ENCODE assay signal across 20 cellular contexts in the genomic region with DNA sequence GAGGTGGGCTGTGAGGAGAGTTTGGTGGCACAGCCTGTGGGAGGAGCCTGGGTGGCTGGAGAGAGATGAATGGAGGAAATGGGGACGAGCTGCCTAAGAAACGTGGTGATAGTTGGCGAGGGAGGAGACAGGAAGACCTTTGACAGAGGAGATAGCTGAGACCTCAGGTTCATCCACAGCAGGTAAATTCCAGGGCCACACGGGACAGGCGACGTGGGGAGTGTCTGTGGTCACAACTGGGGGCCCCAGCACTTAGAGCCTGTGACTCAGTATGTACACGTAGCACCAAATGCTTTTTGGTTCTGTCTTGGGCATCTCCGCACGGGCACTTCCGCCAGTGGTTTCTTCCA. TPM values are rescaled to one million over a fixed set of nuclear protein-coding genes. Genes with fewer than 3 reads are reported as not detected.
A peak's percentile ranks its signal among the peaks of the same experiment; 100 is the strongest.
DNase-seq lines count a peak whose midpoint lies in the region; ATAC-seq and TF ChIP-seq lines count a peak whose summit lies in the region.
"Had no signal": no experiment of that assay in that cellular context is flagged by ENCODE, and none has a peak within 500 bp of the region (broad histone marks: within the 10 kb centered on the region; RNA-seq: fewer than 3 reads in every experiment).

No MANE protein-coding gene starts in this region.

- peak; percentile 90 for ATAC-seq in effector memory CD8-positive, alpha-beta T cell (replicated peaks)
- no peak for ATAC-seq in stimulated activated memory B cell treated with anti-CD40 and anti-IgM and Interleukin-4, amounts not matched to agents 10 μg/mL and 1 μg/mL and 100 μg/mL, for 72 hours
- no peak for ATAC-seq in GM18870 (IDR thresholded peaks at IDR 0.05; ENCODE audit: unreplicated experiment)

- no peaks in the 10 kb centered on the region for H3K9me3 Mint-ChIP-seq in effector memory CD8-positive, alpha-beta T cell
- H3K9me3 Mint-ChIP-seq in stimulated activated memory B cell treated with anti-CD40 and anti-IgM and Interleukin-4, amounts not matched to agents 10 μg/mL and 1 μg/mL and 100 μg/mL, for 72 hours: no peaks in the 10 kb centered on the region
- H3K9me3 Mint-ChIP-seq: H9, neural crest cell had no signal

- H3K36me3 ChIP-seq in thyroid gland: no peaks in the 10 kb centered on the region
- H3K36me3 ChIP-seq: uterus had no signal

- H3K4me1 ChIP-seq in thyroid gland: peaks cover 0 to 5% of the 10 kb centered on the region in 2 donors
- H3K4me1 ChIP-seq: uterus had no signal

- peaks cover 6% of the 10 kb centered on the region for H3K36me3 Mint-ChIP-seq in effector memory CD8-positive, alpha-beta T cell (ENCODE audit: insufficient read depth)
- H3K36me3 Mint-ChIP-seq in stimulated activated memory B cell treated with anti-CD40 and anti-IgM and Interleukin-4, amounts not matched to agents 10 μg/mL and 1 μg/mL and 100 μg/mL, for 72 hours: peaks cover 22% of the 10 kb centered on the region

- peak overlapping the region; percentile 4 to 55 for H3K27ac Mint-ChIP-seq in effector memory CD8-positive, alpha-beta T cell
- H3K27ac Mint-ChIP-seq in stimulated activated memory B cell treated with anti-CD40 and anti-IgM and Interleukin-4, amounts not matched to agents 10 μg/mL and 1 μg/mL and 100 μg/mL, for 72 hours: peak overlapping the region; percentile 9

- peak; percentile 68 for DNase-seq in activated effector memory CD4-positive, alpha-beta T cell treated with anti-CD3 and anti-CD28 coated beads, Interleukin-2, amount 50 U/mL, for 16 hours
- no peak for DNase-seq in activated effector memory CD4-positive, alpha-beta T cell treated with Interleukin-2 at 50 U/mL for 16 hours
- no peak for DNase-seq in effector memory CD8-positive, alpha-beta T cell
- no peak for DNase-seq in thyroid gland
- no peak for DNase-seq in amygdala (lab: John Stamatoyannopoulos, UW)
- DNase-seq: cortex of kidney, H9, head of caudate nucleus, mesendoderm, MV-4-11, NCI-H2107, Peyer's patch, retina, uterus had no signal

- WGBS in thyroid gland, 2 donors: 87 to 92% methylated on average over 9 to 10 of the region's 10 CpGs

- H3K4me3 ChIP-seq in WI38 (ENCODE audit: low read depth, low read length) (peak overlapping the region; percentile 0; the same call in 1 of the 2 replicates), thyroid gland (replicated peaks in 1 of 3) (no peak overlapping the region)
- H3K4me3 ChIP-seq: esophagus muscularis mucosa, Peyer's patch, uterus had no signal

- peaks cover 50 to 51% of the 10 kb centered on the region in 2 donors for H3K4me1 Mint-ChIP-seq in effector memory CD8-positive, alpha-beta T cell (ENCODE audit: low read depth in 2 of 2)
- peaks cover 73% of the 10 kb centered on the region for H3K4me1 Mint-ChIP-seq in stimulated activated memory B cell treated with anti-CD40 and anti-IgM and Interleukin-4, amounts not matched to agents 10 μg/mL and 1 μg/mL and 100 μg/mL, for 72 hours

- TF ChIP-seq CTCF in WI38 (IDR thresholded peaks at IDR 0.05; ENCODE audit: low read depth, low read length): no peak
- TF ChIP-seq CTCF in thyroid gland (IDR thresholded peaks at IDR 0.05): no peak

- intact Hi-C loops in thyroid gland (cut with DNase I): no loop called here

- H3K27me3 ChIP-seq in thyroid gland: no peaks in the 10 kb centered on the region
- H3K27me3 ChIP-seq: esophagus muscularis mucosa, Peyer's patch, uterus had no signal

- H3K9me3 ChIP-seq in thyroid gland: no peaks in the 10 kb centered on the region
- H3K9me3 ChIP-seq: esophagus muscularis mucosa, Peyer's patch, uterus had no signal

- no peaks in the 10 kb centered on the region for H3K27me3 Mint-ChIP-seq in effector memory CD8-positive, alpha-beta T cell
- H3K27me3 Mint-ChIP-seq in stimulated activated memory B cell treated with anti-CD40 and anti-IgM and Interleukin-4, amounts not matched to agents 10 μg/mL and 1 μg/mL and 100 μg/mL, for 72 hours: no peaks in the 10 kb centered on the region

- peak overlapping the region; percentile 40 to 44 for H3K4me3 Mint-ChIP-seq in effector memory CD8-positive, alpha-beta T cell
- H3K4me3 Mint-ChIP-seq in stimulated activated memory B cell treated with anti-CD40 and anti-IgM and Interleukin-4, amounts not matched to agents 10 μg/mL and 1 μg/mL and 100 μg/mL, for 72 hours: no peak overlapping the region
- H3K4me3 Mint-ChIP-seq: H9, neural crest cell had no signal

- TF ChIP-seq POLR2A in thyroid gland (IDR thresholded peaks at IDR 0.05): no peak

- H3K27ac ChIP-seq in thyroid gland: no peak overlapping the region
- H3K27ac ChIP-seq: esophagus muscularis mucosa, Peyer's patch, uterus, VCaP had no signal

RNA-seq across cellular contexts. Expression of a gene that starts 7.7 kb away (rescaled TPM):
- 10 to 100 TPM; 25.1 to 51.6 (median 31.2) TPM for total RNA-seq in thyroid gland

RNA-seq across cellular contexts. Expression of a gene that starts 33.9 kb away (rescaled TPM):
- 10 to 100 TPM; 10.7 to 20.0 (median 16.2) TPM for total RNA-seq in thyroid gland

RNA-seq across cellular contexts. Expression of a gene that starts 44.9 kb away (rescaled TPM):
- 100 to 1,000 TPM; 108 to 322 (median 141) TPM for total RNA-seq in thyroid gland

RNA-seq across cellular contexts. Expression of a gene that starts 52.1 kb away (rescaled TPM):
- not detected for total RNA-seq in thyroid gland
- total RNA-seq: esophagus muscularis mucosa, H9, neural crest cell, uterus had no signal
